Comparison of ENCODE assay signal across 8 cellular contexts in the genomic region with DNA sequence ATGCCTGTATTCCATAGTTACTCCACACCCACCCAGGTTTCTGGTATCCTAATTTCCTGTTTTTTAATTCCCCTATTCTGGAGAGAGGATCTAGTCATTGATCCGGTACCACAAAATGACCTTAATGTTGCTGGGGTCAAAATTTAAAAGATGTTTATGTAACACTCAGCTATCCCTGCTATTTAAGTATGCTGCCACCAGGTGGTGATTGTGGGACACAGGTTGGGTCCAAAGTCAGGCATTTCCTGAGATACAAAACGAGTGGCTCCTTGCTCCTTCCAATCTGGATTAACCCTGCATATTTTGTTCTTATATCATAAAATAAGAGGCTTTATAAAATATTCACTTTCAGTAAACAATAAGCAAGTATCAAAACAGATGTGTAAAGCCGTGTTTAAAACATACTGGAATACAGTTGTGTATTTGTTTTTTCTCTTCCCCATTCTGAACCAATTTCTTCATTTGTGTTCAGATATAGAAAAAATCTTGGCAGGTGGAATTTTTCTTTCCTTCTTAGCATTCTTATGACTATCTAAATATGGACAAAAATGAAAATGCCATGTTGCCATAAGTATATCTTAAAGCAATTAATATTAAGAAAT. TPM values are rescaled to one million over a fixed set of nuclear protein-coding genes. Genes with fewer than 3 reads are reported as not detected.
A peak's percentile ranks its signal among the peaks of the same experiment; 100 is the strongest.
DNase-seq lines count a peak whose midpoint lies in the region; ATAC-seq and TF ChIP-seq lines count a peak whose summit lies in the region.

No MANE protein-coding gene starts in this region.

- POLR2A ChIA-PET in BJ (lab: Charles Lee): no interaction called here

- H3K9me3 Mint-ChIP-seq in glutamatergic neuron (ENCODE audit: unreplicated experiment): no peaks in the 10 kb centered on the region
- peaks cover 0 to 8% of the 10 kb centered on the region in 2 donors for H3K9me3 Mint-ChIP-seq in effector memory CD8-positive, alpha-beta T cell

- H3K4me3 Mint-ChIP-seq in glutamatergic neuron (ENCODE audit: unreplicated experiment): no peak overlapping the region
- no peak overlapping the region for H3K4me3 Mint-ChIP-seq in effector memory CD8-positive, alpha-beta T cell

- 0 out of 2 replicates have a peak, but pooled peaks have one; percentile 30 for TF ChIP-seq CTCF in BJ (IDR thresholded peaks at IDR 0.05; ENCODE audit: insufficient read depth, low read depth, low read length)
- TF ChIP-seq CTCF in GM13977 (IDR thresholded peaks at IDR 0.05; ENCODE audit: extremely low read depth, insufficient read depth, missing control alignments): peak; percentile 58
- peak; percentile 59 for TF ChIP-seq CTCF in glutamatergic neuron (IDR thresholded peaks at IDR 0.05; ENCODE audit: partially characterized antibody, unreplicated experiment)

- DNase-seq in BJ (ENCODE audit: low read depth): no peak
- peak; percentile 39 for DNase-seq in GM13977 (ENCODE audit: low spot score)
- DNase-seq in RPMI7951 (ENCODE audit: low read depth): peak; percentile 16
- DNase-seq in glutamatergic neuron: peak; percentile 26
- no peak for DNase-seq in effector memory CD8-positive, alpha-beta T cell
- no peak for DNase-seq in T-helper 9 cell
- no peak for DNase-seq in SIG-M5 (lab: John Stamatoyannopoulos, UW)
- no peak for DNase-seq in DMS79 (lab: John Stamatoyannopoulos, UW)

- H3K27ac Mint-ChIP-seq in glutamatergic neuron (ENCODE audit: unreplicated experiment): no peak overlapping the region
- H3K27ac Mint-ChIP-seq in effector memory CD8-positive, alpha-beta T cell: no peak overlapping the region

- H3K36me3 Mint-ChIP-seq in glutamatergic neuron (ENCODE audit: unreplicated experiment): no peaks in the 10 kb centered on the region
- H3K36me3 Mint-ChIP-seq in effector memory CD8-positive, alpha-beta T cell (ENCODE audit: insufficient read depth): no peaks in the 10 kb centered on the region

- CTCF ChIA-PET in BJ (lab: Yijun Ruan, JAX): no interaction called here

- no peak overlapping the region for H3K4me3 ChIP-seq in BJ (ENCODE audit: low read depth, low read length)

- in situ Hi-C loops in GM13977 (cut with MboI; ENCODE audit: low pct_unique_long_range_greater_than_20kb, low sequenced_read_pairs, unreplicated experiment): no loop called here

- no peaks in the 10 kb centered on the region for H3K27me3 ChIP-seq in BJ (ENCODE audit: control insufficient read depth, insufficient read depth, low read length)

- H3K4me1 Mint-ChIP-seq in glutamatergic neuron (ENCODE audit: low read depth, unreplicated experiment): peaks cover 8% of the 10 kb centered on the region
- H3K4me1 Mint-ChIP-seq in effector memory CD8-positive, alpha-beta T cell (ENCODE audit: low read depth in 2 of 2): no peaks in the 10 kb centered on the region

- H3K36me3 ChIP-seq in BJ (ENCODE audit: control insufficient read depth, insufficient read depth, low read length): no peaks in the 10 kb centered on the region

- no peak for ATAC-seq in effector memory CD8-positive, alpha-beta T cell (replicated peaks)

- no peaks in the 10 kb centered on the region for H3K27me3 Mint-ChIP-seq in glutamatergic neuron (ENCODE audit: unreplicated experiment)
- H3K27me3 Mint-ChIP-seq in effector memory CD8-positive, alpha-beta T cell: peaks cover 20 to 29% of the 10 kb centered on the region in 2 donors

RNA-seq across cellular contexts. Expression of a gene that starts 16.3 kb away (rescaled TPM):
- polyA plus RNA-seq in BJ (2011; rRNA removed): not detected in 2 replicates
- polyA minus RNA-seq in BJ (2011; rRNA and poly(A)+ RNA removed): not detected in 2 replicates
- not detected in 2 replicates for total RNA-seq in RPMI7951 (2014; rRNA removed; shearing (Covaris generic))
- total RNA-seq in glutamatergic neuron (ENCODE audit: unreplicated experiment): 1.1 TPM

Comparison
In these comparisons a context has a peak if more than half of its experiments do, and no peak if none do; other contexts are left out.
1. DNase-seq: peak in GM13977 (single experiment), RPMI7951 (single experiment) and glutamatergic neuron (single experiment); none in BJ (single experiment), effector memory CD8-positive, alpha-beta T cell (0 of 3), T-helper 9 cell (single experiment), SIG-M5 (single experiment) and DMS79 (single experiment).
2. Peak in every context shown above with its lines, with median percentiles within 50 percentile points of each other: CTCF ChIP-seq.